In the genomic region with DNA sequence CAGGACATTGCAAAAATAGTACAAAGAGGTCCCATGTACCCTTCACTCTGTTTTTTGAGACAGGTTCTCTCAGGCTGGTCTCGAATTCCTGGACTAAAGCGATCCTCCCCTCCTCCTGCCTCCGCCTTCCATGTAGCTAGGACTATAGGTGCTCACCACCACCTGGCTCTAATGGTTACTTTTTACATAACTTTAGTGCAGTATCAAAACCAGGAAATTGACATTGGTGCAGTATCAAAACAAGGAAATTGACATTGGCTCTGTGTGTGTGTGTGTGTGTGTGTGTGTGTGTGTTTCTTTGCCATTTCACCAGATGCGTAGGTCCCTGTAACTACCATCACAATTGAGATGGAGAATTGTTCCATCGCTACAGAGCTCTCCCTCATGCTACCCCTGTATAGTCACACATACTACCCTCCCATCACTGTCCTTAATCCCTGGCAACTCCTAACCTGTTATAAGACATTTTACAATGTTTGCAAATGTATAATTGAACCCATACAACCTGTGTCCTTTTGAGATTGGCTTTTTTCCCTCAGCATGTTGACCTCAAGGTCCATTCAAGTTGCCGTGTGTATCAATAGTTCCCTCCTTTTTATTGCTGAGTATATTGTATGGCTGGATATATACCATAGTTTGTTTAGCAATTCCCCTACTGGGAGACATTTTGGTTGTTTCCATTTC, we compare ENCODE assay signal across 13 cellular contexts.
"Had no signal": no experiment of that assay in that cellular context is flagged by ENCODE, and none has a peak within 500 bp of the region (broad histone marks: within the 10 kb centered on the region; RNA-seq: fewer than 3 reads in every experiment).

No MANE protein-coding gene starts in this region.

- H3K4me3 ChIP-seq: breast epithelium, dorsolateral prefrontal cortex, gastroesophageal sphincter, heart right ventricle, lung, testis had no signal

- H3K36me3 ChIP-seq: breast epithelium, gastroesophageal sphincter, heart right ventricle had no signal

- DNase-seq: activated B cell treated with CpG ODN at 0.5 μM for 24 hours; activated effector memory CD4-positive, alpha-beta T cell treated with Interleukin-2 at 50 U/mL for 16 hours; aorta; dorsolateral prefrontal cortex; endodermal cell; heart right ventricle; midbrain; stimulated activated CD4-positive, alpha-beta T cell treated with anti-CD3 and anti-CD28 coated beads, Interleukin-1b, Interleukin-23, amount 100 ng/mL, for 48 hours; stimulated activated naive CD8-positive, alpha-beta T cell treated with anti-CD3 and anti-CD28 coated beads, Interleukin-15, amount 100 ng/mL, for 72 hours; testis had no signal

- H3K27me3 Mint-ChIP-seq: activated B cell treated with CpG ODN at 0.5 μM for 24 hours; stimulated activated naive CD8-positive, alpha-beta T cell treated with anti-CD3 and anti-CD28 coated beads, Interleukin-15, amount 100 ng/mL, for 72 hours had no signal

- H3K9me3 ChIP-seq: breast epithelium, heart right ventricle, testis had no signal

- H3K27me3 ChIP-seq: breast epithelium, gastroesophageal sphincter, heart right ventricle, testis had no signal

- ATAC-seq: gastroesophageal sphincter; heart right ventricle; stimulated activated naive CD8-positive, alpha-beta T cell treated with anti-CD3 and anti-CD28 coated beads, Interleukin-15, amount 100 ng/mL, for 72 hours had no signal

- H3K27ac Mint-ChIP-seq: activated B cell treated with CpG ODN at 0.5 μM for 24 hours, endodermal cell had no signal

- H3K4me1 ChIP-seq: breast epithelium, gastroesophageal sphincter had no signal

- H3K27ac ChIP-seq: breast epithelium, dorsolateral prefrontal cortex, gastroesophageal sphincter, heart right ventricle, testis had no signal

- H3K4me3 Mint-ChIP-seq: activated B cell treated with CpG ODN at 0.5 μM for 24 hours; endodermal cell; stimulated activated naive CD8-positive, alpha-beta T cell treated with anti-CD3 and anti-CD28 coated beads, Interleukin-15, amount 100 ng/mL, for 72 hours had no signal
